Comparison of ENCODE assay signal across 1 cellular context in the genomic region with DNA sequence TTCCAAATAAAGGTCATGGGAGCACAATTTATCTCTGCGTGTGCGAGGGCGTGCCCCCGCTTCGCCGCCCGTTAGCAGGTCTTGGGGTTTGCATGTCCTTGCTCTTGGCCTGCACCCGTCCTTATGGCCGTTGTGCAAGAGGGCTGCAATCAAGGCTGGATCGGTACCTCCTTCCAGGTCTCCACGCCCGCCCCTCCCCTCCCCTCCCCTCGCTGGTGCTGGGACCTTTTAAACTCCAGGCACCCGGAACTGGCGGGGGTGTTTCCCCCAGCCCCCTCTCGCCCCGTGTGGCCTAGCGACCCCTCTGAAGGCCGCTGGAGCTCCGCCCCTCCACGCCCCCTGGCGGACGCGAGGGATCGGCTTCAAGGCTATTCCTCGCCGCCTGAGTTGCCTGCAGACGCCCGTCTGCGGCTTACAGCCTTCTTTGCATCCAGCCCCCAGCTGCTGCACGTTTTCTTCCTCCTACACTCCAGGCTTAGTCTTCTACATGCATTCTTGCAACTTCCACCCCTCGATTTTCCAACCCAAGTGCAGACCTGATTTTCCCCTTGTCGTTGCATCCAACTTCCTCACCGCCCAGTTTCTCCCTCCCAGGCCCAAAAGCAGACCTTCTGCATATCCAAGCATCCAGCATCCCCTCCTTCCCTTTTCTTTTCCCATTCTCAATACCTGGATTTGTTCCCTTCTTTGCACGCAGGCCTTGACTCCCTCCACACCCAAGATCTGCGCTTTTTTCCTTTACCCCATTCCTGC.
TF ChIP-seq lines count a peak whose summit lies in the region.

No MANE protein-coding gene starts in this region.

TF ChIP-seq in K562, 482 proteins besides CTCF, POLR2A, EP300 and RAD21 (continued from another document and continues in another):
- TF ChIP-seq, protein P1, sequence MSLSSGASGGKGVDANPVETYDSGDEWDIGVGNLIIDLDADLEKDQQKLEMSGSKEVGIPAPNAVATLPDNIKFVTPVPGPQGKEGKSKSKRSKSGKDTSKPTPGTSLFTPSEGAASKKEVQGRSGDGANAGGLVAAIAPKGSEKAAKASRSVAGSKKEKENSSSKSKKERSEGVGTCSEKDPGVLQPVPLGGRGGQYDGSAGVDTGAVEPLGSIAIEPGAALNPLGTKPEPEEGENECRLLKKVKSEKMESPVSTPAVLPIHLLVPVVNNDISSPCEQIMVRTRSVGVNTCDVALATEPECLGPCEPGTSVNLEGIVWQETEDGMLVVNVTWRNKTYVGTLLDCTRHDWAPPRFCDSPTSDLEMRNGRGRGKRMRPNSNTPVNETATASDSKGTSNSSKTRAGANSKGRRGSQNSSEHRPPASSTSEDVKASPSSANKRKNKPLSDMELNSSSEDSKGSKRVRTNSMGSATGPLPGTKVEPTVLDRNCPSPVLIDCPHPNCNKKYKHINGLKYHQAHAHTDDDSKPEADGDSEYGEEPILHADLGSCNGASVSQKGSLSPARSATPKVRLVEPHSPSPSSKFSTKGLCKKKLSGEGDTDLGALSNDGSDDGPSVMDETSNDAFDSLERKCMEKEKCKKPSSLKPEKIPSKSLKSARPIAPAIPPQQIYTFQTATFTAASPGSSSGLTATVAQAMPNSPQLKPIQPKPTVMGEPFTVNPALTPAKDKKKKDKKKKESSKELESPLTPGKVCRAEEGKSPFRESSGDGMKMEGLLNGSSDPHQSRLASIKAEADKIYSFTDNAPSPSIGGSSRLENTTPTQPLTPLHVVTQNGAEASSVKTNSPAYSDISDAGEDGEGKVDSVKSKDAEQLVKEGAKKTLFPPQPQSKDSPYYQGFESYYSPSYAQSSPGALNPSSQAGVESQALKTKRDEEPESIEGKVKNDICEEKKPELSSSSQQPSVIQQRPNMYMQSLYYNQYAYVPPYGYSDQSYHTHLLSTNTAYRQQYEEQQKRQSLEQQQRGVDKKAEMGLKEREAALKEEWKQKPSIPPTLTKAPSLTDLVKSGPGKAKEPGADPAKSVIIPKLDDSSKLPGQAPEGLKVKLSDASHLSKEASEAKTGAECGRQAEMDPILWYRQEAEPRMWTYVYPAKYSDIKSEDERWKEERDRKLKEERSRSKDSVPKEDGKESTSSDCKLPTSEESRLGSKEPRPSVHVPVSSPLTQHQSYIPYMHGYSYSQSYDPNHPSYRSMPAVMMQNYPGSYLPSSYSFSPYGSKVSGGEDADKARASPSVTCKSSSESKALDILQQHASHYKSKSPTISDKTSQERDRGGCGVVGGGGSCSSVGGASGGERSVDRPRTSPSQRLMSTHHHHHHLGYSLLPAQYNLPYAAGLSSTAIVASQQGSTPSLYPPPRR (CRISPR knock-in tag; IDR thresholded peaks at IDR 0.05; ENCODE audit: borderline replicate concordance) = no peak
- TF ChIP-seq MYC (IDR thresholded peaks at IDR 0.05; ENCODE audit: low read depth, low read length) = peak; percentile 90
- TF ChIP-seq MYC (CRISPR knock-in tag; IDR thresholded peaks at IDR 0.05; ENCODE audit: borderline replicate concordance, low read depth) = no peak
- no peak for TF ChIP-seq TCF7L2 (IDR thresholded peaks at IDR 0.05; ENCODE audit: low read depth, low read length)
- no peak for TF ChIP-seq HNRNPLL (IDR thresholded peaks at IDR 0.05; ENCODE audit: low read depth, low read length, poor library complexity, severe bottlenecking)
- TF ChIP-seq, protein P2, sequence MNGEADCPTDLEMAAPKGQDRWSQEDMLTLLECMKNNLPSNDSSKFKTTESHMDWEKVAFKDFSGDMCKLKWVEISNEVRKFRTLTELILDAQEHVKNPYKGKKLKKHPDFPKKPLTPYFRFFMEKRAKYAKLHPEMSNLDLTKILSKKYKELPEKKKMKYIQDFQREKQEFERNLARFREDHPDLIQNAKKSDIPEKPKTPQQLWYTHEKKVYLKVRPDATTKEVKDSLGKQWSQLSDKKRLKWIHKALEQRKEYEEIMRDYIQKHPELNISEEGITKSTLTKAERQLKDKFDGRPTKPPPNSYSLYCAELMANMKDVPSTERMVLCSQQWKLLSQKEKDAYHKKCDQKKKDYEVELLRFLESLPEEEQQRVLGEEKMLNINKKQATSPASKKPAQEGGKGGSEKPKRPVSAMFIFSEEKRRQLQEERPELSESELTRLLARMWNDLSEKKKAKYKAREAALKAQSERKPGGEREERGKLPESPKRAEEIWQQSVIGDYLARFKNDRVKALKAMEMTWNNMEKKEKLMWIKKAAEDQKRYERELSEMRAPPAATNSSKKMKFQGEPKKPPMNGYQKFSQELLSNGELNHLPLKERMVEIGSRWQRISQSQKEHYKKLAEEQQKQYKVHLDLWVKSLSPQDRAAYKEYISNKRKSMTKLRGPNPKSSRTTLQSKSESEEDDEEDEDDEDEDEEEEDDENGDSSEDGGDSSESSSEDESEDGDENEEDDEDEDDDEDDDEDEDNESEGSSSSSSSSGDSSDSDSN (IDR thresholded peaks at IDR 0.05; ENCODE audit: borderline replicate concordance in 1 of 2, low read depth in 2 of 2, low read length in 2 of 2) = 0 out of 4 replicates have a peak, but pooled peaks of 1 of the 2 experiments have one; percentile 17
- TF ChIP-seq, protein P3, sequence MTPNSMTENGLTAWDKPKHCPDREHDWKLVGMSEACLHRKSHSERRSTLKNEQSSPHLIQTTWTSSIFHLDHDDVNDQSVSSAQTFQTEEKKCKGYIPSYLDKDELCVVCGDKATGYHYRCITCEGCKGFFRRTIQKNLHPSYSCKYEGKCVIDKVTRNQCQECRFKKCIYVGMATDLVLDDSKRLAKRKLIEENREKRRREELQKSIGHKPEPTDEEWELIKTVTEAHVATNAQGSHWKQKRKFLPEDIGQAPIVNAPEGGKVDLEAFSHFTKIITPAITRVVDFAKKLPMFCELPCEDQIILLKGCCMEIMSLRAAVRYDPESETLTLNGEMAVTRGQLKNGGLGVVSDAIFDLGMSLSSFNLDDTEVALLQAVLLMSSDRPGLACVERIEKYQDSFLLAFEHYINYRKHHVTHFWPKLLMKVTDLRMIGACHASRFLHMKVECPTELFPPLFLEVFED (CRISPR knock-in tag; conservative IDR thresholded peaks at IDR 0.05) = 0 out of 2 replicates have a peak, but pooled peaks have one; percentile 62
- TF ChIP-seq HNRNPL (IDR thresholded peaks at IDR 0.05; ENCODE audit: low read depth, low read length) = no peak
- TF ChIP-seq BHLHE40 (IDR thresholded peaks at IDR 0.05; ENCODE audit: low read length) = peak; percentile 62; the same call in 1 of the 2 replicates
- TF ChIP-seq ZNF707 (CRISPR knock-in tag; conservative IDR thresholded peaks at IDR 0.05) = no peak
- no peak for TF ChIP-seq HMG20B (CRISPR knock-in tag; IDR thresholded peaks at IDR 0.05)
- TF ChIP-seq, protein P4, sequence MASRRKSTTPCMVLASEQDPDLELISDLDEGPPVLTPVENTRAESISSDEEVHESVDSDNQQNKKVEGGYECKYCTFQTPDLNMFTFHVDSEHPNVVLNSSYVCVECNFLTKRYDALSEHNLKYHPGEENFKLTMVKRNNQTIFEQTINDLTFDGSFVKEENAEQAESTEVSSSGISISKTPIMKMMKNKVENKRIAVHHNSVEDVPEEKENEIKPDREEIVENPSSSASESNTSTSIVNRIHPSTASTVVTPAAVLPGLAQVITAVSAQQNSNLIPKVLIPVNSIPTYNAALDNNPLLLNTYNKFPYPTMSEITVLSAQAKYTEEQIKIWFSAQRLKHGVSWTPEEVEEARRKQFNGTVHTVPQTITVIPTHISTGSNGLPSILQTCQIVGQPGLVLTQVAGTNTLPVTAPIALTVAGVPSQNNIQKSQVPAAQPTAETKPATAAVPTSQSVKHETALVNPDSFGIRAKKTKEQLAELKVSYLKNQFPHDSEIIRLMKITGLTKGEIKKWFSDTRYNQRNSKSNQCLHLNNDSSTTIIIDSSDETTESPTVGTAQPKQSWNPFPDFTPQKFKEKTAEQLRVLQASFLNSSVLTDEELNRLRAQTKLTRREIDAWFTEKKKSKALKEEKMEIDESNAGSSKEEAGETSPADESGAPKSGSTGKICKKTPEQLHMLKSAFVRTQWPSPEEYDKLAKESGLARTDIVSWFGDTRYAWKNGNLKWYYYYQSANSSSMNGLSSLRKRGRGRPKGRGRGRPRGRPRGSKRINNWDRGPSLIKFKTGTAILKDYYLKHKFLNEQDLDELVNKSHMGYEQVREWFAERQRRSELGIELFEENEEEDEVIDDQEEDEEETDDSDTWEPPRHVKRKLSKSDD (conservative IDR thresholded peaks at IDR 0.05; ENCODE audit: low read length) = no peak
- TF ChIP-seq, protein P5, sequence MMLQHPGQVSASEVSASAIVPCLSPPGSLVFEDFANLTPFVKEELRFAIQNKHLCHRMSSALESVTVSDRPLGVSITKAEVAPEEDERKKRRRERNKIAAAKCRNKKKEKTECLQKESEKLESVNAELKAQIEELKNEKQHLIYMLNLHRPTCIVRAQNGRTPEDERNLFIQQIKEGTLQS (IDR thresholded peaks at IDR 0.05) = peak; percentile 57; the same call in 1 of the 2 replicates
- TF ChIP-seq, protein P5 (CRISPR knock-in tag; conservative IDR thresholded peaks at IDR 0.05) = no peak
- peak; percentile 62; the same call in 1 of the 2 replicates for TF ChIP-seq TAF7 (tag; IDR thresholded peaks at IDR 0.05)
- TF ChIP-seq ZNF586 (CRISPR knock-in tag; conservative IDR thresholded peaks at IDR 0.05) = peak; percentile 89
- TF ChIP-seq, protein P6, sequence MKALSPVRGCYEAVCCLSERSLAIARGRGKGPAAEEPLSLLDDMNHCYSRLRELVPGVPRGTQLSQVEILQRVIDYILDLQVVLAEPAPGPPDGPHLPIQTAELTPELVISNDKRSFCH (CRISPR knock-in tag; IDR thresholded peaks at IDR 0.05) = no peak
- TF ChIP-seq, protein P6 (tag; IDR thresholded peaks at IDR 0.05) = peak; percentile 81
- TF ChIP-seq, protein P7, sequence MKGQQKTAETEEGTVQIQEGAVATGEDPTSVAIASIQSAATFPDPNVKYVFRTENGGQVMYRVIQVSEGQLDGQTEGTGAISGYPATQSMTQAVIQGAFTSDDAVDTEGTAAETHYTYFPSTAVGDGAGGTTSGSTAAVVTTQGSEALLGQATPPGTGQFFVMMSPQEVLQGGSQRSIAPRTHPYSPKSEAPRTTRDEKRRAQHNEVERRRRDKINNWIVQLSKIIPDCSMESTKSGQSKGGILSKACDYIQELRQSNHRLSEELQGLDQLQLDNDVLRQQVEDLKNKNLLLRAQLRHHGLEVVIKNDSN (CRISPR knock-in tag; IDR thresholded peaks at IDR 0.05) = no peak
- no peak for TF ChIP-seq ELF2 (CRISPR knock-in tag; IDR thresholded peaks at IDR 0.05)
- no peak for TF ChIP-seq NFATC3 (IDR thresholded peaks at IDR 0.05)
- peak; percentile 98 for TF ChIP-seq CEBPB (tag; IDR thresholded peaks at IDR 0.05)
- peak; percentile 63; the same call in 1 of the 2 replicates for TF ChIP-seq FOXP1 (CRISPR knock-in tag; IDR thresholded peaks at IDR 0.05)
- TF ChIP-seq ZNF75A (CRISPR knock-in tag; IDR thresholded peaks at IDR 0.05) = no peak
- TF ChIP-seq, protein P8, sequence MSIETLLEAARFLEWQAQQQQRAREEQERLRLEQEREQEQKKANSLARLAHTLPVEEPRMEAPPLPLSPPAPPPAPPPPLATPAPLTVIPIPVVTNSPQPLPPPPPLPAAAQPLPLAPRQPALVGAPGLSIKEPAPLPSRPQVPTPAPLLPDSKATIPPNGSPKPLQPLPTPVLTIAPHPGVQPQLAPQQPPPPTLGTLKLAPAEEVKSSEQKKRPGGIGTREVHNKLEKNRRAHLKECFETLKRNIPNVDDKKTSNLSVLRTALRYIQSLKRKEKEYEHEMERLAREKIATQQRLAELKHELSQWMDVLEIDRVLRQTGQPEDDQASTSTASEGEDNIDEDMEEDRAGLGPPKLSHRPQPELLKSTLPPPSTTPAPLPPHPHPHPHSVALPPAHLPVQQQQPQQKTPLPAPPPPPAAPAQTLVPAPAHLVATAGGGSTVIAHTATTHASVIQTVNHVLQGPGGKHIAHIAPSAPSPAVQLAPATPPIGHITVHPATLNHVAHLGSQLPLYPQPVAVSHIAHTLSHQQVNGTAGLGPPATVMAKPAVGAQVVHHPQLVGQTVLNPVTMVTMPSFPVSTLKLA (conservative IDR thresholded peaks at IDR 0.05) = peak; percentile 57 to 75
- peak; percentile 81 for TF ChIP-seq EP400 (IDR thresholded peaks at IDR 0.05)
- TF ChIP-seq SAP30 (IDR thresholded peaks at IDR 0.05; ENCODE audit: borderline replicate concordance, insufficient read depth, low read depth, low read length, poor library complexity, severe bottlenecking) = peak; percentile 22
- TF ChIP-seq SNIP1 (IDR thresholded peaks at IDR 0.05; ENCODE audit: low read depth) = no peak
- TF ChIP-seq TCF7 (IDR thresholded peaks at IDR 0.05; ENCODE audit: borderline replicate concordance) = no peak
- TF ChIP-seq, protein P9, sequence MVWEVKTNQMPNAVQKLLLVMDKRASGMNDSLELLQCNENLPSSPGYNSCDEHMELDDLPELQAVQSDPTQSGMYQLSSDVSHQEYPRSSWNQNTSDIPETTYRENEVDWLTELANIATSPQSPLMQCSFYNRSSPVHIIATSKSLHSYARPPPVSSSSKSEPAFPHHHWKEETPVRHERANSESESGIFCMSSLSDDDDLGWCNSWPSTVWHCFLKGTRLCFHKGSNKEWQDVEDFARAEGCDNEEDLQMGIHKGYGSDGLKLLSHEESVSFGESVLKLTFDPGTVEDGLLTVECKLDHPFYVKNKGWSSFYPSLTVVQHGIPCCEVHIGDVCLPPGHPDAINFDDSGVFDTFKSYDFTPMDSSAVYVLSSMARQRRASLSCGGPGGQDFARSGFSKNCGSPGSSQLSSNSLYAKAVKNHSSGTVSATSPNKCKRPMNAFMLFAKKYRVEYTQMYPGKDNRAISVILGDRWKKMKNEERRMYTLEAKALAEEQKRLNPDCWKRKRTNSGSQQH (CRISPR knock-in tag; IDR thresholded peaks at IDR 0.05) = 0 out of 2 replicates have a peak, but pooled peaks have one; percentile 23
- TF ChIP-seq ETV1 (tag; conservative IDR thresholded peaks at IDR 0.05; ENCODE audit: low read depth) = 0 out of 2 replicates have a peak, but pooled peaks have one; percentile 37
- TF ChIP-seq NELFE (IDR thresholded peaks at IDR 0.05; ENCODE audit: insufficient read depth, insufficient read length) = no peak
- TF ChIP-seq, protein P10, sequence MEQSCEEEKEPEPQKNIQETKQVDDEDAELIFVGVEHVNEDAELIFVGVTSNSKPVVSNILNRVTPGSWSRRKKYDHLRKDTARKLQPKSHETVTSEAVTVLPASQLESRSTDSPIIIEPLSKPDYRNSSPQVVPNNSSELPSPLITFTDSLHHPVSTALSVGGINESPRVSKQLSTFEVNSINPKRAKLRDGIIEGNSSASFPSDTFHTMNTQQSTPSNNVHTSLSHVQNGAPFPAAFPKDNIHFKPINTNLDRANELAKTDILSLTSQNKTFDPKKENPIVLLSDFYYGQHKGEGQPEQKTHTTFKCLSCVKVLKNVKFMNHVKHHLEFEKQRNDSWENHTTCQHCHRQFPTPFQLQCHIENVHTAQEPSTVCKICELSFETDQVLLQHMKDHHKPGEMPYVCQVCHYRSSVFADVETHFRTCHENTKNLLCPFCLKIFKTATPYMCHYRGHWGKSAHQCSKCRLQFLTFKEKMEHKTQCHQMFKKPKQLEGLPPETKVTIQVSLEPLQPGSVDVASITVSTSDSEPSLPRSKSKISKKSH (CRISPR knock-in tag; IDR thresholded peaks at IDR 0.05) = no peak
- peak; percentile 86 for TF ChIP-seq RBFOX2 (IDR thresholded peaks at IDR 0.05; ENCODE audit: low read depth, low read length)
- no peak for TF ChIP-seq NCOA4 (IDR thresholded peaks at IDR 0.05; ENCODE audit: partially characterized antibody)
